10 cellular contexts compared by ENCODE assay signal in genomic region chr1:30747028-30748008, GRCh38. TPM values are rescaled to one million over a fixed set of nuclear protein-coding genes. Genes with fewer than 3 reads are reported as not detected.
DNase-seq lines count a peak whose midpoint lies in the region; ATAC-seq and TF ChIP-seq lines count a peak whose summit lies in the region.
"Had no signal": no experiment of that assay in that cellular context is flagged by ENCODE, and none has a peak within 500 bp of the region (broad histone marks: within the 10 kb centered on the region; RNA-seq: fewer than 3 reads in every experiment).

No MANE protein-coding gene starts in this region.

- 91% methylated on average over 17 of the region's 17 CpGs for WGBS in suprapubic skin
- 78% methylated on average over 17 of the region's 17 CpGs for WGBS in esophagus muscularis mucosa

- intact Hi-C loops in esophagus muscularis mucosa (cut with DNase I): no loop called here

- no peaks in the 10 kb centered on the region for H3K27me3 ChIP-seq in DOHH2 (ENCODE audit: control insufficient read depth, low read length)
- H3K27me3 ChIP-seq in Loucy (ENCODE audit: insufficient read depth, low read length, poor library complexity, severe bottlenecking): no peaks in the 10 kb centered on the region
- no peaks in the 10 kb centered on the region for H3K27me3 ChIP-seq in suprapubic skin
- H3K27me3 ChIP-seq in esophagus muscularis mucosa: peaks cover 0 to 4% (median 0%) of the 10 kb centered on the region in 4 donors
- H3K27me3 ChIP-seq: SJSA1 had no signal

- H3K79me2 ChIP-seq in DOHH2 (ENCODE audit: control insufficient read depth, low read length): peaks cover 98% of the 10 kb centered on the region
- peaks cover 95% of the 10 kb centered on the region for H3K79me2 ChIP-seq in Loucy (ENCODE audit: insufficient read depth, low read length)

- POLR2A ChIA-PET in activated naive CD8-positive, alpha-beta T cell treated with anti-CD3 and anti-CD28 coated beads, Interleukin-2, amount 10 ng/mL, durations not matched to agents 7 days and 5 days (lab: Charles Lee): interaction anchor here (11.7 kb wide), 1 partner anchor 11 kb away, joined by 284 read pairs; the partner anchor contains the start of gene LAPTM5

- no peak for TF ChIP-seq CTCF in DOHH2 (IDR thresholded peaks at IDR 0.05; ENCODE audit: low read depth, low read length, poor library complexity, severe bottlenecking)
- no peak for TF ChIP-seq CTCF in Loucy (conservative IDR thresholded peaks at IDR 0.05; ENCODE audit: low read length)
- no peak for TF ChIP-seq CTCF in nephron progenitor cell (IDR thresholded peaks at IDR 0.05)
- TF ChIP-seq CTCF in suprapubic skin (IDR thresholded peaks at IDR 0.05): no peak
- TF ChIP-seq CTCF in esophagus muscularis mucosa (IDR thresholded peaks at IDR 0.05): no peak

- peaks cover 23% of the 10 kb centered on the region for H3K36me3 Mint-ChIP-seq in activated naive CD8-positive, alpha-beta T cell treated with anti-CD3 and anti-CD28 coated beads, Interleukin-2, amount 10 ng/mL, durations not matched to agents 7 days and 5 days
- no peaks in the 10 kb centered on the region for H3K36me3 Mint-ChIP-seq in nephron progenitor cell (ENCODE audit: low read depth)

- H3K4me3 Mint-ChIP-seq in activated naive CD8-positive, alpha-beta T cell treated with anti-CD3 and anti-CD28 coated beads, Interleukin-2, amount 10 ng/mL, durations not matched to agents 7 days and 5 days: peak overlapping the region; percentile 86
- peak overlapping the region; percentile 8 for H3K4me3 Mint-ChIP-seq in nephron progenitor cell

- H3K4me2 ChIP-seq in DOHH2 (ENCODE audit: low read length): peak overlapping the region; percentile 94
- H3K4me2 ChIP-seq in Loucy (ENCODE audit: low read depth, low read length, poor library complexity, severe bottlenecking): peak overlapping the region; percentile 54

- no peaks in the 10 kb centered on the region for H3K27me3 Mint-ChIP-seq in activated naive CD8-positive, alpha-beta T cell treated with anti-CD3 and anti-CD28 coated beads, Interleukin-2, amount 10 ng/mL, durations not matched to agents 7 days and 5 days
- H3K27me3 Mint-ChIP-seq in nephron progenitor cell (ENCODE audit: low read depth, poor library complexity): peaks cover 3% of the 10 kb centered on the region

- H3K4me3 ChIP-seq in DOHH2 (ENCODE audit: low read length) (peak overlapping the region; percentile 95), Loucy (ENCODE audit: low read length, poor library complexity, severe bottlenecking) (no peak overlapping the region), suprapubic skin (no peak overlapping the region), esophagus muscularis mucosa (no peak overlapping the region)
- H3K4me3 ChIP-seq: SJSA1 had no signal

- H4K20me1 ChIP-seq in DOHH2 (ENCODE audit: control insufficient read depth, insufficient read depth, low read depth, low read length) (peaks cover 40% of the 10 kb centered on the region), Loucy (ENCODE audit: insufficient read depth, low read length, poor library complexity, severe bottlenecking) (peaks cover 93% of the 10 kb centered on the region)

- H3K9me3 Mint-ChIP-seq in activated naive CD8-positive, alpha-beta T cell treated with anti-CD3 and anti-CD28 coated beads, Interleukin-2, amount 10 ng/mL, durations not matched to agents 7 days and 5 days: no peaks in the 10 kb centered on the region
- no peaks in the 10 kb centered on the region for H3K9me3 Mint-ChIP-seq in nephron progenitor cell

- H3K36me3 ChIP-seq in DOHH2 (ENCODE audit: control insufficient read depth, low read length): peaks cover 87% of the 10 kb centered on the region
- H3K36me3 ChIP-seq in Loucy (ENCODE audit: insufficient read depth, low read length): peaks cover 24% of the 10 kb centered on the region; the same call in 1 of the 2 replicates
- no peaks in the 10 kb centered on the region for H3K36me3 ChIP-seq in suprapubic skin
- no peaks in the 10 kb centered on the region for H3K36me3 ChIP-seq in esophagus muscularis mucosa
- H3K36me3 ChIP-seq: SJSA1 had no signal

- peak overlapping the region; percentile 96 for H3K27ac Mint-ChIP-seq in activated naive CD8-positive, alpha-beta T cell treated with anti-CD3 and anti-CD28 coated beads, Interleukin-2, amount 10 ng/mL, durations not matched to agents 7 days and 5 days
- H3K27ac Mint-ChIP-seq in nephron progenitor cell: peak overlapping the region; percentile 5

- H3K4me1 Mint-ChIP-seq in activated naive CD8-positive, alpha-beta T cell treated with anti-CD3 and anti-CD28 coated beads, Interleukin-2, amount 10 ng/mL, durations not matched to agents 7 days and 5 days: peaks cover 94% of the 10 kb centered on the region
- H3K4me1 Mint-ChIP-seq in nephron progenitor cell: peaks cover 55% of the 10 kb centered on the region

- H3K4me1 ChIP-seq in DOHH2 (ENCODE audit: control insufficient read depth, low read length) (peaks cover 100% of the 10 kb centered on the region), Loucy (ENCODE audit: insufficient read depth, low read length, poor library complexity, severe bottlenecking) (peaks cover 91% of the 10 kb centered on the region), suprapubic skin (peaks cover 54% of the 10 kb centered on the region), esophagus muscularis mucosa (peaks cover 0 to 53% (median 28%) of the 10 kb centered on the region in 4 donors)

- peak overlapping the region; percentile 42 for H3K9ac ChIP-seq in Loucy (ENCODE audit: low read depth, low read length, poor library complexity, severe bottlenecking)

- no peak for DNase-seq in activated naive CD8-positive, alpha-beta T cell treated with anti-CD3 and anti-CD28 coated beads, Interleukin-2, amount 10 ng/mL, durations not matched to agents 7 days and 5 days
- DNase-seq in nephron progenitor cell: no peak
- no peak for DNase-seq in suprapubic skin (ENCODE audit: low spot score in 2 of 2)
- no peak for DNase-seq in esophagus muscularis mucosa (ENCODE audit: extremely low spot score)
- no peak for DNase-seq in EL
- DNase-seq: activated effector memory CD4-positive, alpha-beta T cell treated with Interleukin-2 at 50 U/mL for 16 hours had no signal

- no peaks in the 10 kb centered on the region for H3K9me3 ChIP-seq in DOHH2 (ENCODE audit: control insufficient read depth, insufficient read depth, low read length)
- no peaks in the 10 kb centered on the region for H3K9me3 ChIP-seq in Loucy (ENCODE audit: insufficient read depth, low read depth, low read length)
- no peaks in the 10 kb centered on the region for H3K9me3 ChIP-seq in suprapubic skin
- H3K9me3 ChIP-seq in esophagus muscularis mucosa: no peaks in the 10 kb centered on the region
- H3K9me3 ChIP-seq: SJSA1 had no signal

- ATAC-seq in activated naive CD8-positive, alpha-beta T cell treated with anti-CD3 and anti-CD28 coated beads, Interleukin-2, amount 10 ng/mL, durations not matched to agents 7 days and 5 days (ENCODE audit: low read depth): no peak
- ATAC-seq in GM18861 (IDR thresholded peaks at IDR 0.05; ENCODE audit: unreplicated experiment): no peak

- TF ChIP-seq POLR2A in suprapubic skin (IDR thresholded peaks at IDR 0.05): no peak
- TF ChIP-seq POLR2A in esophagus muscularis mucosa (IDR thresholded peaks at IDR 0.05; ENCODE audit: low read depth): no peak

- H3K27ac ChIP-seq in DOHH2 (ENCODE audit: low read depth, low read length) (peak overlapping the region; percentile 99), suprapubic skin (no peak overlapping the region), esophagus muscularis mucosa (replicated peaks in 1 of 4) (no peak overlapping the region)
- H3K27ac ChIP-seq: SJSA1 had no signal

- H3F3A ChIP-seq in DOHH2 (ENCODE audit: control insufficient read depth, insufficient read depth) (peaks cover 59% of the 10 kb centered on the region), Loucy (ENCODE audit: low read depth) (no peaks in the 10 kb centered on the region)

- no peak overlapping the region for H2AFZ ChIP-seq in Loucy (ENCODE audit: low read length)

- TF ChIP-seq EP300 in suprapubic skin (IDR thresholded peaks at IDR 0.05) (no peak), esophagus muscularis mucosa (IDR thresholded peaks at IDR 0.05) (no peak)

- no peaks in the 10 kb centered on the region for H3K9me2 ChIP-seq in DOHH2 (replicated peaks; ENCODE audit: control insufficient read depth, low read length)
- H3K9me2 ChIP-seq in Loucy (replicated peaks; ENCODE audit: low read depth, low read length): no peaks in the 10 kb centered on the region

RNA-seq across cellular contexts. Expression of gene LAPTM5, which starts 10.3 kb away (rescaled TPM):
- total RNA-seq in activated naive CD8-positive, alpha-beta T cell treated with anti-CD3 and anti-CD28 coated beads, Interleukin-2, amount 10 ng/mL, durations not matched to agents 7 days and 5 days: 100 to 1,000 TPM; 474 to 485 TPM
- total RNA-seq in suprapubic skin: 10 to 100 TPM in 3 of 4 donors, 1 to 10 TPM in 1; 9.9 to 13.7 (median 12.2) TPM
- 10 to 100 TPM; 32.4 to 83.7 (median 36.3) TPM for total RNA-seq in esophagus muscularis mucosa
- total RNA-seq: SJSA1 had no signal

RNA-seq across cellular contexts. Expression of gene MATN1, which starts 23.9 kb away (rescaled TPM):
- total RNA-seq in activated naive CD8-positive, alpha-beta T cell treated with anti-CD3 and anti-CD28 coated beads, Interleukin-2, amount 10 ng/mL, durations not matched to agents 7 days and 5 days: under 1 TPM in 1 of 2 experiments, not detected in 1; 0.26 TPM
- total RNA-seq in suprapubic skin (under 1 TPM in 1 of 4 donors, not detected in 3; 0.98 TPM), esophagus muscularis mucosa (not detected)

Comparison
In these comparisons a context has a peak if more than half of its experiments do, and no peak if none do; other contexts are left out.
1. RNA of gene LAPTM5, which starts 10.3 kb away (total RNA-seq): 474 to 485 TPM in activated naive CD8-positive, alpha-beta T cell treated with anti-CD3 and anti-CD28 coated beads, Interleukin-2, amount 10 ng/mL, durations not matched to agents 7 days and 5 days; 32.4 to 83.7 TPM in esophagus muscularis mucosa and 9.9 to 13.7 TPM in suprapubic skin; every median in the first group is over 4 times any median in the second.